In the genomic region with DNA sequence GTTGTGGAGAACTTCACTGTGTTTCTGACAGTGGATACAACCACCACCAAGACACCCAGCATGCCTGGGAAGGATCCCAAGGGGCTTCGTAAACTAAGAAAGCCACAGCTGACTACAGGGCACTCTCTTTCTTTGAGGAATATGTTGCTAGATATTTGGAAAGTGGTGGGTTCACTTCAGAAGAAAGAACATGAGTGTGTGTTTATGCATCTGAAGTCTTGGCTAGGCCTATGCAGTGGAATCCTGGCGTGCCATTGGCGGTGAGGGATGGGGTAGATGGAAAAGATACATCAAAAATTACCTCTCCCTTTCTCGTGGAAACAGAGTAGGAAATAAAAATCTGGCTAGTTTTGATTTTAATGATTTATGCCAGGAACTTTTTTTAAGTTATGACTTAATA, we compare ENCODE assay signal across 17 cellular contexts.
DNase-seq lines count a peak whose midpoint lies in the region; ATAC-seq, FAIRE-seq and TF ChIP-seq lines count a peak whose summit lies in the region.
"Had no signal": no experiment of that assay in that cellular context is flagged by ENCODE, and none has a peak within 500 bp of the region (broad histone marks: within the 10 kb centered on the region; RNA-seq: fewer than 3 reads in every experiment).

No MANE protein-coding gene starts in this region.

- H3K4me2 ChIP-seq in HepG2 (ENCODE audit: low read depth, low read length) = no peak overlapping the region
- H3K4me2 ChIP-seq: A549, KMS-11 had no signal

- in situ Hi-C loops in HepG2 (cut with HindIII; ENCODE audit: extremely low pct_ligation_motif_present, low pct_unique_long_range_greater_than_20kb) = no loop called here

- H3K4me1 ChIP-seq in liver (ENCODE audit: control insufficient read depth in 4 of 4, insufficient read depth in 4 of 4, low read length in 3 of 4) = no peaks in the 10 kb centered on the region
- H3K4me1 ChIP-seq in HepG2 (ENCODE audit: insufficient read depth, low read length) = no peaks in the 10 kb centered on the region
- peaks cover 0 to 53% (median 11%) of the 10 kb centered on the region in 3 donors for H3K4me1 ChIP-seq in gastroesophageal sphincter
- H3K4me1 ChIP-seq in prostate gland (replicated peaks) = no peaks in the 10 kb centered on the region
- peaks cover 40% of the 10 kb centered on the region for H3K4me1 ChIP-seq in vagina

- no peak for DNase-seq in HepG2 (ENCODE audit: low spot score)
- no peak for DNase-seq in prostate gland (ENCODE audit: low spot score)
- no peak for DNase-seq in vagina (ENCODE audit: extremely low spot score in 2 of 2)
- no peak for DNase-seq in DMS53 treated with DMSO at 0.1 percent for 48 hours (lab: John Stamatoyannopoulos, UW; ENCODE audit: unreplicated experiment)
- no peak for DNase-seq in nucleus accumbens (lab: John Stamatoyannopoulos, UW)
- no peak for DNase-seq in NCI-H774 (lab: John Stamatoyannopoulos, UW)
- DNase-seq: activated CD4-positive, alpha-beta T cell treated with anti-CD3 and anti-CD28 coated beads for 4 hours; foreskin melanocyte; NCI-H1105 treated with DMSO at 0.1 percent for 48 hours; NCI-H2227 treated with DMSO at 0.1 percent for 48 hours; stimulated activated CD4-positive, alpha-beta T cell treated with anti-CD3 and anti-CD28 coated beads, Interleukin-12 subunit alpha, Interleukin-12 subunit beta, amount 100 ng/mL, for 4 hours; T-helper 9 cell had no signal

- ATAC-seq in HepG2 = no peak
- no peak for ATAC-seq in gastroesophageal sphincter
- ATAC-seq: A549 had no signal

- H4K20me1 ChIP-seq in HepG2 (ENCODE audit: insufficient read depth, low read length) = no peaks in the 10 kb centered on the region

- no peaks in the 10 kb centered on the region for H3K79me2 ChIP-seq in HepG2 (ENCODE audit: insufficient read depth, low read length)

- FAIRE-seq in HepG2 (lab: Jason Lieb, UNC) = no peak
- FAIRE-seq: A549, H54 had no signal

- H3K36me3 ChIP-seq in liver (ENCODE audit: control insufficient read depth in 4 of 4, insufficient read depth in 3 of 4, low read depth in 1 of 4, low read length in 3 of 4) = no peaks in the 10 kb centered on the region
- no peaks in the 10 kb centered on the region for H3K36me3 ChIP-seq in HepG2 (replicated peaks in 1 of 2; ENCODE audit: control insufficient read depth in 1 of 2, insufficient read depth in 2 of 2, low read length in 2 of 2)
- no peaks in the 10 kb centered on the region for H3K36me3 ChIP-seq in gastroesophageal sphincter
- H3K36me3 ChIP-seq in prostate gland = no peaks in the 10 kb centered on the region
- H3K36me3 ChIP-seq in vagina = no peaks in the 10 kb centered on the region

- TF ChIP-seq CTCF in liver (IDR thresholded peaks at IDR 0.05; ENCODE audit: low read depth, low read length, missing input control) = no peak
- TF ChIP-seq CTCF in HepG2 (CRISPR knock-in tag; IDR thresholded peaks at IDR 0.05) = no peak
- no peak for TF ChIP-seq CTCF in gastroesophageal sphincter (IDR thresholded peaks at IDR 0.05)
- TF ChIP-seq CTCF in prostate gland (IDR thresholded peaks at IDR 0.05) = no peak
- TF ChIP-seq CTCF in vagina (IDR thresholded peaks at IDR 0.05) = no peak

- TF ChIP-seq EP300 in HepG2 (IDR thresholded peaks at IDR 0.05; ENCODE audit: low read depth in 2 of 2, low read length in 2 of 2) = no peak
- TF ChIP-seq EP300 in HepG2 (CRISPR knock-in tag; IDR thresholded peaks at IDR 0.05; ENCODE audit: borderline replicate concordance) = no peak
- TF ChIP-seq EP300 in gastroesophageal sphincter (IDR thresholded peaks at IDR 0.05) = no peak

- no TSS peak for BruUV-seq in HepG2 (replicated peaks; lab: Mats Ljungman, UMichigan)

- 77% methylated on average over 4 of the region's 4 CpGs for WGBS in liver
- WGBS in HepG2 (ENCODE audit: low lambda C conversion rate) = 21% methylated on average over 4 of the region's 4 CpGs
- WGBS in gastroesophageal sphincter (ENCODE audit: low coverage in 1 of 2), 2 donors = 23 to 34% methylated on average over 3 to 4 of the region's 4 CpGs
- 49% methylated on average over 4 of the region's 4 CpGs for WGBS in prostate gland

- H2AFZ ChIP-seq in HepG2 (ENCODE audit: low read length) = no peak overlapping the region

- intact Hi-C loops in HepG2 (cut with micrococcal nuclease; ENCODE audit: unreplicated experiment) (no loop called here), prostate gland (cut with DNase I) (loop anchor here (5.0 to 10.0 kb wide), 2 partner anchors 63 to 116 kb away; no protein-coding TSS in a partner anchor), vagina (cut with DNase I) (no loop called here)

- H3K27ac ChIP-seq in liver (ENCODE audit: low read depth in 1 of 2, low read length in 2 of 2) = peak overlapping the region in 1 of 2 donors; percentile 75
- H3K27ac ChIP-seq in HepG2 (ENCODE audit: extremely low read length, insufficient read depth, low read length) = no peak overlapping the region
- H3K27ac ChIP-seq in gastroesophageal sphincter = peak overlapping the region; percentile 1 to 79 (median 60)
- H3K27ac ChIP-seq in prostate gland = peak overlapping the region; percentile 58 to 60
- H3K27ac ChIP-seq in vagina = peak overlapping the region; percentile 81
- H3K27ac ChIP-seq: KMS-11 had no signal

- H3K9ac ChIP-seq in liver (ENCODE audit: low read depth in 1 of 2, low read length in 2 of 2) (no peak overlapping the region), HepG2 (ENCODE audit: insufficient read depth, low read depth, low read length) (no peak overlapping the region)
- H3K9ac ChIP-seq: KMS-11 had no signal

- H3K27me3 ChIP-seq in liver (ENCODE audit: control insufficient read depth in 4 of 4, insufficient read depth in 4 of 4, low read length in 3 of 4) = no peaks in the 10 kb centered on the region
- H3K27me3 ChIP-seq in HepG2 (ENCODE audit: control insufficient read depth in 1 of 2, insufficient read depth in 2 of 2, low read length in 2 of 2) = peaks cover 0 to 5% of the 10 kb centered on the region in 2 experiments; a peak in 2 of 5 replicates
- H3K27me3 ChIP-seq in gastroesophageal sphincter = no peaks in the 10 kb centered on the region
- no peaks in the 10 kb centered on the region for H3K27me3 ChIP-seq in prostate gland (replicated peaks; ENCODE audit: insufficient read depth)
- no peaks in the 10 kb centered on the region for H3K27me3 ChIP-seq in vagina

- CTCF ChIA-PET in HepG2 (lab: Yijun Ruan, JAX; ENCODE audit: low intra/inter-chr PET ratio, low total read pairs) = no interaction called here

- TF ChIP-seq RAD21 in liver (IDR thresholded peaks at IDR 0.05) (no peak), HepG2 (CRISPR knock-in tag; IDR thresholded peaks at IDR 0.05) (no peak)

- peak overlapping the region in 2 of 3 donors; percentile 15 to 21 for H3K4me3 ChIP-seq in liver (ENCODE audit: low read depth in 1 of 3, low read length in 3 of 3)
- H3K4me3 ChIP-seq in HepG2 (replicated peaks in 1 of 3; ENCODE audit: insufficient read depth in 1 of 3, low read depth in 2 of 3, low read length in 3 of 3) = no peak overlapping the region
- H3K4me3 ChIP-seq in gastroesophageal sphincter = peak overlapping the region; percentile 6 to 48
- H3K4me3 ChIP-seq in prostate gland = peak overlapping the region; percentile 4 to 5
- peak overlapping the region; percentile 39 to 46 for H3K4me3 ChIP-seq in vagina
- H3K4me3 ChIP-seq: A549 had no signal

- H3K9me3 ChIP-seq in liver (ENCODE audit: control insufficient read depth in 4 of 4, low read length in 3 of 4) (no peaks in the 10 kb centered on the region), HepG2 (ENCODE audit: low read length) (no peaks in the 10 kb centered on the region), gastroesophageal sphincter (no peaks in the 10 kb centered on the region), prostate gland (no peaks in the 10 kb centered on the region), vagina (no peaks in the 10 kb centered on the region)
- H3K9me3 ChIP-seq: A549 had no signal

- TF ChIP-seq POLR2A in HepG2 (IDR thresholded peaks at IDR 0.05; ENCODE audit: insufficient read depth in 1 of 2, low read depth in 2 of 2, low read length in 2 of 2) = no peak
- no peak for TF ChIP-seq POLR2A in gastroesophageal sphincter (IDR thresholded peaks at IDR 0.05)
- no peak for TF ChIP-seq POLR2A in prostate gland (IDR thresholded peaks at IDR 0.05)
- no peak for TF ChIP-seq POLR2A in vagina (IDR thresholded peaks at IDR 0.05)

- POLR2A ChIA-PET in HepG2 (lab: Yijun Ruan, JAX) = no interaction called here

TF ChIP-seq in liver, 16 proteins besides CTCF, POLR2A, EP300 and RAD21 (continues in another document):
- TF ChIP-seq HNF4G (IDR thresholded peaks at IDR 0.05) (no peak), EGR1 (IDR thresholded peaks at IDR 0.05; ENCODE audit: low read depth in 2 of 2) (no peak), SP1 (IDR thresholded peaks at IDR 0.05) (no peak)
- TF ChIP-seq, protein P1, sequence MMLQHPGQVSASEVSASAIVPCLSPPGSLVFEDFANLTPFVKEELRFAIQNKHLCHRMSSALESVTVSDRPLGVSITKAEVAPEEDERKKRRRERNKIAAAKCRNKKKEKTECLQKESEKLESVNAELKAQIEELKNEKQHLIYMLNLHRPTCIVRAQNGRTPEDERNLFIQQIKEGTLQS (IDR thresholded peaks at IDR 0.05) = no peak

TF ChIP-seq in HepG2, 621 proteins besides CTCF, POLR2A, EP300 and RAD21 (continues in another document):
- TF ChIP-seq ZFP90 (CRISPR knock-in tag; IDR thresholded peaks at IDR 0.05; ENCODE audit: borderline replicate concordance) = no peak
- TF ChIP-seq ZNF790 (CRISPR knock-in tag; IDR thresholded peaks at IDR 0.05; ENCODE audit: borderline replicate concordance) = no peak
- TF ChIP-seq, protein P2, sequence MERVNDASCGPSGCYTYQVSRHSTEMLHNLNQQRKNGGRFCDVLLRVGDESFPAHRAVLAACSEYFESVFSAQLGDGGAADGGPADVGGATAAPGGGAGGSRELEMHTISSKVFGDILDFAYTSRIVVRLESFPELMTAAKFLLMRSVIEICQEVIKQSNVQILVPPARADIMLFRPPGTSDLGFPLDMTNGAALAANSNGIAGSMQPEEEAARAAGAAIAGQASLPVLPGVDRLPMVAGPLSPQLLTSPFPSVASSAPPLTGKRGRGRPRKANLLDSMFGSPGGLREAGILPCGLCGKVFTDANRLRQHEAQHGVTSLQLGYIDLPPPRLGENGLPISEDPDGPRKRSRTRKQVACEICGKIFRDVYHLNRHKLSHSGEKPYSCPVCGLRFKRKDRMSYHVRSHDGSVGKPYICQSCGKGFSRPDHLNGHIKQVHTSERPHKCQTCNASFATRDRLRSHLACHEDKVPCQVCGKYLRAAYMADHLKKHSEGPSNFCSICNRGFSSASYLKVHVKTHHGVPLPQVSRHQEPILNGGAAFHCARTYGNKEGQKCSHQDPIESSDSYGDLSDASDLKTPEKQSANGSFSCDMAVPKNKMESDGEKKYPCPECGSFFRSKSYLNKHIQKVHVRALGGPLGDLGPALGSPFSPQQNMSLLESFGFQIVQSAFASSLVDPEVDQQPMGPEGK (CRISPR knock-in tag; IDR thresholded peaks at IDR 0.05) = no peak
- no peak for TF ChIP-seq SNRNP70 (IDR thresholded peaks at IDR 0.05; ENCODE audit: low read depth, low read length)
- no peak for TF ChIP-seq PPARG (CRISPR knock-in tag; conservative IDR thresholded peaks at IDR 0.05)

Comparison
In these comparisons a context has a peak if more than half of its experiments do, and no peak if none do; other contexts are left out.
1. H3K4me3 ChIP-seq: peak in liver (2 of 3), gastroesophageal sphincter (2 of 2), prostate gland (2 of 2) and vagina (2 of 2); none in HepG2 (0 of 3).